21 cellular contexts compared by ENCODE assay signal in the genomic region with DNA sequence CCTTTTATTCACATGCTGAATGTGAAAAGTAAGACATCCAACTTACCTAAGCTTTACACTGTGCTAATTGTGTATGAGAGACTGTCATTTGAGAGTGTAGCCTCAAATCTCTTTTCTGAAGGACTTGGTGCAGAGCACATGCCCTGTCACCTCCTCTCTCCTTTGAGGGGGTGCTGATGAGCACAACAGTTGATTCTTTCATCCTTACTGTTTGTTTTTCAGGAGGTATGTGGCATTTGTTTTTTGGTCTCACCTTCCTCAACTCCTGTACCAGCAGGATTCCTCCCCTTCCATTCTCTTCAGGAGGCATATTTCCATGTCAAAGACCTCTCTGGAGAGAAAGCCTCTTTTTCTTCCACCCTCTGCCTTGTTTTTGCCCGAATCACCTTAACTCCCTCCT.
A peak's percentile ranks its signal among the peaks of the same experiment; 100 is the strongest.
DNase-seq lines count a peak whose midpoint lies in the region; ATAC-seq, FAIRE-seq and TF ChIP-seq lines count a peak whose summit lies in the region.
"Had no signal": no experiment of that assay in that cellular context is flagged by ENCODE, and none has a peak within 500 bp of the region (broad histone marks: within the 10 kb centered on the region; RNA-seq: fewer than 3 reads in every experiment).

No MANE protein-coding gene starts in this region.

- DNase-seq in IMR-90 (no peak), K562 (ENCODE audit: extremely low read depth in 1 of 4, low spot score in 3 of 4) (no peak), lower lobe of right lung (no peak), COR-L47 (lab: John Stamatoyannopoulos, UW) (no peak), adrenal gland (no peak)
- no peak for DNase-seq in activated naive CD4-positive, alpha-beta T cell treated with anti-CD3 and anti-CD28 coated beads, Interleukin-2, amount 50 U/mL, for 72 hours (ENCODE audit: low spot score in 2 of 2)
- DNase-seq: activated CD4-positive, alpha-beta T cell treated with anti-CD3 and anti-CD28 coated beads, Interleukin-2, amount 10 ng/mL, durations not matched to agents 24 days and 14 days; activated CD8-positive, alpha-beta memory T cell treated with anti-CD3 and anti-CD28 coated beads, Interleukin-2, amount 10 ng/mL, durations not matched to agents 7 days and 5 days; activated naive CD4-positive, alpha-beta T cell treated with anti-CD3 and anti-CD28 coated beads, Interleukin-2, amount 10 ng/mL, durations not matched to agents 7 days and 5 days; aorta; DMS79; left ventricle myocardium inferior; NCI-H1930; NCI-H2227 treated with DMSO at 0.1 percent for 48 hours; stimulated activated CD4-positive, alpha-beta T cell treated with anti-CD3 and anti-CD28 coated beads, Interleukin-4, amount 100 ng/mL, for 24 hours; stimulated activated naive CD8-positive, alpha-beta T cell treated with anti-CD3 and anti-CD28 coated beads, Interleukin-15, Interleukin-2, amounts not matched to agents 100 U/mL and 50 U/mL, for 24 hours; tibial artery had no signal

- no peak overlapping the region for H2AK9ac ChIP-seq in IMR-90 (replicated peaks; ENCODE audit: low read depth, low read length, poor library complexity)

- H2BK120ac ChIP-seq in IMR-90 (ENCODE audit: low read depth, low read length) = no peak overlapping the region

- no peak overlapping the region for H2BK15ac ChIP-seq in IMR-90 (ENCODE audit: low read depth, low read length)

- peak overlapping the region; percentile 4; the same call in 1 of the 2 replicates for H2BK20ac ChIP-seq in IMR-90 (ENCODE audit: low read depth, low read length)

- H3K4me1 ChIP-seq in IMR-90 (ENCODE audit: control insufficient read depth, insufficient read depth, low read length) (no peaks in the 10 kb centered on the region), K562 (replicated peaks in 1 of 2; ENCODE audit: control insufficient read depth in 2 of 2, insufficient read depth in 2 of 2, low read length in 2 of 2) (peaks cover 8 to 48% of the 10 kb centered on the region in 2 experiments; a peak in 4 of 5 replicates), lower lobe of right lung (no peaks in the 10 kb centered on the region), adrenal gland (replicated peaks in 1 of 2) (peaks cover 0 to 9% of the 10 kb centered on the region in 2 donors)

- no peak overlapping the region for H3K27ac ChIP-seq in IMR-90 (ENCODE audit: insufficient read depth, low read length)
- no peak overlapping the region for H3K27ac ChIP-seq in K562 (ENCODE audit: extremely low read depth, low read depth, low read length)
- no peak overlapping the region for H3K27ac ChIP-seq in lower lobe of right lung
- H3K27ac ChIP-seq in adrenal gland = no peak overlapping the region
- H3K27ac ChIP-seq: left ventricle myocardium inferior, tibial artery had no signal

- no peaks in the 10 kb centered on the region for H3K9me3 ChIP-seq in IMR-90 (ENCODE audit: control insufficient read depth, insufficient read depth, low read length)
- H3K9me3 ChIP-seq in K562 (replicated peaks; ENCODE audit: control insufficient read depth, insufficient read depth, low read depth, low read length) = no peaks in the 10 kb centered on the region; the same call in 1 of the 2 replicates
- no peaks in the 10 kb centered on the region for H3K9me3 ChIP-seq in lower lobe of right lung
- no peaks in the 10 kb centered on the region for H3K9me3 ChIP-seq in adrenal gland (replicated peaks in 1 of 3)
- H3K9me3 ChIP-seq: tibial artery had no signal

- H3K79me1 ChIP-seq in IMR-90 (ENCODE audit: low read depth in 1 of 2, low read length in 2 of 2) = no peaks in the 10 kb centered on the region

- H4K8ac ChIP-seq in IMR-90 (ENCODE audit: low read depth in 2 of 2, low read length in 2 of 2) = no peak overlapping the region

- CTCF ChIA-PET in IMR-90 (lab: Yijun Ruan, JAX) (no interaction called here), K562 (lab: Yijun Ruan, JAX; ENCODE audit: low intra/inter-chr PET ratio) (no interaction called here)

- in situ Hi-C loops in IMR-90 (cut with MboI; ENCODE audit: low sequenced_read_pairs) (no loop called here), K562 (cut with MboI) (no loop called here)

- ATAC-seq in IMR-90 (ENCODE audit: low read depth) (no peak), K562 (peak; percentile 32), lower lobe of right lung (peak; percentile 25 to 28)
- peak; percentile 34 for ATAC-seq in stimulated activated memory B cell treated with anti-CD40 and anti-IgM and Interleukin-4, amounts not matched to agents 10 μg/mL and 1 μg/mL and 100 μg/mL, for 72 hours
- ATAC-seq in activated naive CD4-positive, alpha-beta T cell treated with anti-CD3 and anti-CD28 coated beads, Interleukin-2, amount 50 U/mL, for 72 hours = no peak
- ATAC-seq: activated CD8-positive, alpha-beta memory T cell treated with anti-CD3 and anti-CD28 coated beads, Interleukin-2, amount 10 ng/mL, durations not matched to agents 7 days and 5 days; GM12878; stimulated activated naive CD8-positive, alpha-beta T cell treated with anti-CD3 and anti-CD28 coated beads, Interleukin-15, Interleukin-2, amounts not matched to agents 100 U/mL and 50 U/mL, for 24 hours had no signal

- no peak overlapping the region for H3K27ac Mint-ChIP-seq in stimulated activated memory B cell treated with anti-CD40 and anti-IgM and Interleukin-4, amounts not matched to agents 10 μg/mL and 1 μg/mL and 100 μg/mL, for 72 hours
- no peak overlapping the region for H3K27ac Mint-ChIP-seq in activated naive CD4-positive, alpha-beta T cell treated with anti-CD3 and anti-CD28 coated beads, Interleukin-2, amount 50 U/mL, for 72 hours
- H3K27ac Mint-ChIP-seq: activated CD8-positive, alpha-beta memory T cell treated with anti-CD3 and anti-CD28 coated beads, Interleukin-2, amount 10 ng/mL, durations not matched to agents 7 days and 5 days; activated naive CD4-positive, alpha-beta T cell treated with anti-CD3 and anti-CD28 coated beads, Interleukin-2, amount 10 ng/mL, durations not matched to agents 7 days and 5 days; dendritic cell treated with granulocyte-macrophage colony-stimulating factor and Interleukin-4, amounts not matched to agents 40 ng/mL and 50 ng/mL, for 4 days had no signal

- H3K56ac ChIP-seq in IMR-90 (ENCODE audit: extremely low read depth, insufficient read depth, low read length) = no peak overlapping the region

- H3K4me1 Mint-ChIP-seq in stimulated activated memory B cell treated with anti-CD40 and anti-IgM and Interleukin-4, amounts not matched to agents 10 μg/mL and 1 μg/mL and 100 μg/mL, for 72 hours = no peaks in the 10 kb centered on the region
- H3K4me1 Mint-ChIP-seq: activated naive CD4-positive, alpha-beta T cell treated with anti-CD3 and anti-CD28 coated beads, Interleukin-2, amount 10 ng/mL, durations not matched to agents 7 days and 5 days had no signal

- FAIRE-seq in K562 (lab: Jason Lieb, UNC) = peak; percentile 56
- FAIRE-seq: GM12878, RCC 7860 had no signal

- dilution Hi-C loops in IMR-90 (cut with HindIII; ENCODE audit: low sequenced_read_pairs, unreplicated experiment) = no loop called here

- no peak overlapping the region for H4K5ac ChIP-seq in IMR-90 (ENCODE audit: low read depth, low read length)

- H3K4me3 Mint-ChIP-seq in stimulated activated memory B cell treated with anti-CD40 and anti-IgM and Interleukin-4, amounts not matched to agents 10 μg/mL and 1 μg/mL and 100 μg/mL, for 72 hours = no peak overlapping the region
- H3K4me3 Mint-ChIP-seq: activated CD4-positive, alpha-beta T cell treated with anti-CD3 and anti-CD28 coated beads, Interleukin-2, amount 10 ng/mL, durations not matched to agents 24 days and 14 days; activated CD8-positive, alpha-beta memory T cell treated with anti-CD3 and anti-CD28 coated beads, Interleukin-2, amount 10 ng/mL, durations not matched to agents 7 days and 5 days; activated naive CD4-positive, alpha-beta T cell treated with anti-CD3 and anti-CD28 coated beads, Interleukin-2, amount 10 ng/mL, durations not matched to agents 7 days and 5 days; dendritic cell treated with granulocyte-macrophage colony-stimulating factor and Interleukin-4, amounts not matched to agents 40 ng/mL and 50 ng/mL, for 4 days had no signal

- intact Hi-C loops in IMR-90 (cut with micrococcal nuclease) = no loop called here
- intact Hi-C loops in K562 (cut with micrococcal nuclease) = no loop called here
- intact Hi-C loops in lower lobe of right lung (cut with DNase I) = no loop called here
- intact Hi-C loops in adrenal gland (cut with DNase I) = no loop called here

- no peak overlapping the region; the same call in 1 of the 2 replicates for H3K18ac ChIP-seq in IMR-90 (ENCODE audit: low read depth, low read length)

- no peak for TF ChIP-seq EP300 in K562 (IDR thresholded peaks at IDR 0.05; ENCODE audit: low read length)

- H3K36me3 ChIP-seq in IMR-90 (ENCODE audit: control insufficient read depth, insufficient read depth, low read length) (no peaks in the 10 kb centered on the region), K562 (ENCODE audit: control insufficient read depth, insufficient read depth, low read length) (no peaks in the 10 kb centered on the region), lower lobe of right lung (no peaks in the 10 kb centered on the region), adrenal gland (replicated peaks in 1 of 2) (no peaks in the 10 kb centered on the region)
- H3K36me3 ChIP-seq: left ventricle myocardium inferior, tibial artery had no signal

- H3K4me2 ChIP-seq in IMR-90 (ENCODE audit: low read depth, low read length) (no peak overlapping the region), K562 (ENCODE audit: insufficient read depth, low read length) (no peak overlapping the region)

- no peak overlapping the region for H2AK5ac ChIP-seq in IMR-90 (ENCODE audit: low read depth, low read length)

- H3K4ac ChIP-seq in IMR-90 (ENCODE audit: low read depth, low read length) = no peak overlapping the region

- H3K4me3 ChIP-seq in IMR-90 (ENCODE audit: insufficient read depth, low read depth, low read length) (no peak overlapping the region), K562 (no peak overlapping the region), lower lobe of right lung (no peak overlapping the region), adrenal gland (no peak overlapping the region)
- H3K4me3 ChIP-seq: GM12878, left ventricle myocardium inferior, tibial artery had no signal

- H3K9me3 Mint-ChIP-seq in stimulated activated memory B cell treated with anti-CD40 and anti-IgM and Interleukin-4, amounts not matched to agents 10 μg/mL and 1 μg/mL and 100 μg/mL, for 72 hours = no peaks in the 10 kb centered on the region
- no peaks in the 10 kb centered on the region for H3K9me3 Mint-ChIP-seq in activated naive CD4-positive, alpha-beta T cell treated with anti-CD3 and anti-CD28 coated beads, Interleukin-2, amount 50 U/mL, for 72 hours
- H3K9me3 Mint-ChIP-seq: activated CD4-positive, alpha-beta T cell treated with anti-CD3 and anti-CD28 coated beads, Interleukin-2, amount 10 ng/mL, durations not matched to agents 24 days and 14 days; activated naive CD4-positive, alpha-beta T cell treated with anti-CD3 and anti-CD28 coated beads, Interleukin-2, amount 10 ng/mL, durations not matched to agents 7 days and 5 days; dendritic cell treated with granulocyte-macrophage colony-stimulating factor and Interleukin-4, amounts not matched to agents 40 ng/mL and 50 ng/mL, for 4 days had no signal

- H3K9ac ChIP-seq in IMR-90 (ENCODE audit: low read depth, low read length) = no peak overlapping the region
- H3K9ac ChIP-seq in K562 (ENCODE audit: insufficient read depth in 1 of 2, low read depth in 2 of 2, low read length in 2 of 2) = no peak overlapping the region

- no CpG with 5 or more reads among the region's 1 CpG for WGBS in IMR-90 (ENCODE audit: extremely low coverage in 2 of 2, insufficient read length in 1 of 2), 2 experiments
- 73% methylated on average over 1 of the region's 1 CpG for WGBS in K562 (ENCODE audit: insufficient coverage, low coverage, missing lambda C conversion rate)
- WGBS in adrenal gland, 4 donors = 74 to 79% (median 74%) methylated on average over 1 of the region's 1 CpG

- H3K27me3 Mint-ChIP-seq in stimulated activated memory B cell treated with anti-CD40 and anti-IgM and Interleukin-4, amounts not matched to agents 10 μg/mL and 1 μg/mL and 100 μg/mL, for 72 hours = no peaks in the 10 kb centered on the region
- H3K27me3 Mint-ChIP-seq: dendritic cell treated with granulocyte-macrophage colony-stimulating factor and Interleukin-4, amounts not matched to agents 40 ng/mL and 50 ng/mL, for 4 days had no signal

- peak overlapping the region; percentile 27 for H3K23ac ChIP-seq in IMR-90 (ENCODE audit: low read depth, low read length)

- POLR2A ChIA-PET in IMR-90 (lab: Charles Lee; ENCODE audit: unreplicated experiment) (no interaction called here), K562 (lab: Yijun Ruan, JAX) (no interaction called here)

- H3K9me1 ChIP-seq in IMR-90 (ENCODE audit: insufficient read depth, low read length) (no peaks in the 10 kb centered on the region; the same call in 1 of the 2 replicates), K562 (ENCODE audit: control insufficient read depth, insufficient read depth, low read length) (no peaks in the 10 kb centered on the region)

- TF ChIP-seq CTCF in IMR-90 (conservative IDR thresholded peaks at IDR 0.05; ENCODE audit: low read depth, low read length) = no peak
- no peak for TF ChIP-seq CTCF in K562 (IDR thresholded peaks at IDR 0.05 in 2 of 3, conservative IDR thresholded peaks at IDR 0.05 in 1 of 3; ENCODE audit: insufficient read depth in 2 of 3, low read depth in 1 of 3, low read length in 3 of 3)
- no peak for TF ChIP-seq CTCF in lower lobe of right lung (IDR thresholded peaks at IDR 0.05)
- no peak for TF ChIP-seq CTCF in adrenal gland (IDR thresholded peaks at IDR 0.05)

- H3K27me3 ChIP-seq in IMR-90 (ENCODE audit: control insufficient read depth, insufficient read depth, low read length) (no peaks in the 10 kb centered on the region), K562 (ENCODE audit: control insufficient read depth in 2 of 2, insufficient read depth in 2 of 2, low read length in 2 of 2) (no peaks in the 10 kb centered on the region), lower lobe of right lung (ENCODE audit: low read depth) (no peaks in the 10 kb centered on the region), adrenal gland (no peaks in the 10 kb centered on the region)
- H3K27me3 ChIP-seq: tibial artery had no signal

- BruUV-seq in IMR-90 (replicated peaks; lab: Mats Ljungman, UMichigan) = no TSS peak
- no TSS peak for BruUV-seq in K562 (replicated peaks; lab: Mats Ljungman, UMichigan)

- H4K20me1 ChIP-seq in IMR-90 (ENCODE audit: insufficient read depth, low read length) (no peaks in the 10 kb centered on the region), K562 (replicated peaks; ENCODE audit: control insufficient read depth, insufficient read depth, low read length) (no peaks in the 10 kb centered on the region)

- TF ChIP-seq RAD21 in IMR-90 (IDR thresholded peaks at IDR 0.05; ENCODE audit: low read length) = no peak
- TF ChIP-seq RAD21 in K562 (CRISPR knock-in tag; conservative IDR thresholded peaks at IDR 0.05 in 1 of 2, IDR thresholded peaks at IDR 0.05 in 1 of 2) = no peak

- TF ChIP-seq POLR2A in IMR-90 (IDR thresholded peaks at IDR 0.05; ENCODE audit: low read depth, low read length) (no peak), K562 (conservative IDR thresholded peaks at IDR 0.05) (no peak), adrenal gland (IDR thresholded peaks at IDR 0.05) (no peak)

- H3K36me3 Mint-ChIP-seq in stimulated activated memory B cell treated with anti-CD40 and anti-IgM and Interleukin-4, amounts not matched to agents 10 μg/mL and 1 μg/mL and 100 μg/mL, for 72 hours = no peaks in the 10 kb centered on the region
- no peaks in the 10 kb centered on the region for H3K36me3 Mint-ChIP-seq in activated naive CD4-positive, alpha-beta T cell treated with anti-CD3 and anti-CD28 coated beads, Interleukin-2, amount 50 U/mL, for 72 hours
- H3K36me3 Mint-ChIP-seq: activated CD8-positive, alpha-beta memory T cell treated with anti-CD3 and anti-CD28 coated beads, Interleukin-2, amount 10 ng/mL, durations not matched to agents 7 days and 5 days; activated naive CD4-positive, alpha-beta T cell treated with anti-CD3 and anti-CD28 coated beads, Interleukin-2, amount 10 ng/mL, durations not matched to agents 7 days and 5 days had no signal

- H3K79me2 ChIP-seq in K562 (ENCODE audit: control insufficient read depth, insufficient read depth, low read length) = no peaks in the 10 kb centered on the region

- no peak overlapping the region for H2BK5ac ChIP-seq in IMR-90 (ENCODE audit: low read depth, low read length, poor library complexity, severe bottlenecking)

- H3K14ac ChIP-seq in IMR-90 (replicated peaks; ENCODE audit: low read depth, low read length) = no peak overlapping the region

- no peak overlapping the region for H2AFZ ChIP-seq in IMR-90 (replicated peaks; ENCODE audit: low read length, poor library complexity)
- peak overlapping the region; percentile 95 for H2AFZ ChIP-seq in K562 (ENCODE audit: low read depth, low read length)

- H4K91ac ChIP-seq in IMR-90 (ENCODE audit: insufficient read depth, low read depth, low read length) = no peak overlapping the region

Comparison
In these comparisons a context has a peak if more than half of its experiments do, and no peak if none do; other contexts are left out.
1. ATAC-seq: peak in K562 (single experiment), lower lobe of right lung (2 of 2) and stimulated activated memory B cell treated with anti-CD40 and anti-IgM and Interleukin-4, amounts not matched to agents 10 μg/mL and 1 μg/mL and 100 μg/mL, for 72 hours (single experiment); none in IMR-90 (single experiment) and activated naive CD4-positive, alpha-beta T cell treated with anti-CD3 and anti-CD28 coated beads, Interleukin-2, amount 50 U/mL, for 72 hours (0 of 2).